Comparison of ENCODE assay signal across 25 cellular contexts in the genomic region with DNA sequence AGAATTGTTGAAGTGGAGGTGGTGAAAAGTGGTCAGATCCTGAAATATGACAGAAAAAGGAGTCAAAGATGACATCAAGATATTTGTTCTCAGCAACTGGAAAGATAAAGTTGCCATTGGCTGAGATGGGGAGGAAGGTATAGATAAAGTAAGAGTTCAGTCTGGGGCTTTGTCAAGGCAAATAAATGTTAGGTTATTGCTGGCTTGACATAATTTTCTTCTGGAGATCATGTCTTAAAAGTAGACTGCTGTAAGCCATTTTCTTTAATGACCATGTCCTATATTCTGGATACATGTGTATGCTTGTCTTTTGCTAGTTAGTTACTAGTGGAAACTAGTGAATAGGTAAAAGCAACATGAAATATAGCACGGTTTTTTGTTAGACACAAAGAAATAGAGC. TPM values are rescaled to one million over a fixed set of nuclear protein-coding genes. Genes with fewer than 3 reads are reported as not detected.
DNase-seq lines count a peak whose midpoint lies in the region; ATAC-seq, FAIRE-seq and TF ChIP-seq lines count a peak whose summit lies in the region.
"Had no signal": no experiment of that assay in that cellular context is flagged by ENCODE, and none has a peak within 500 bp of the region (broad histone marks: within the 10 kb centered on the region; RNA-seq: fewer than 3 reads in every experiment).

No MANE protein-coding gene starts in this region.

- H3K27me3 ChIP-seq in HepG2 (ENCODE audit: control insufficient read depth in 1 of 2, insufficient read depth in 2 of 2, low read length in 2 of 2) (no peaks in the 10 kb centered on the region), right lobe of liver (no peaks in the 10 kb centered on the region), K562 (ENCODE audit: control insufficient read depth in 2 of 2, insufficient read depth in 2 of 2, low read length in 2 of 2) (no peaks in the 10 kb centered on the region), psoas muscle (ENCODE audit: insufficient read depth in 3 of 3, low read length in 2 of 3) (no peaks in the 10 kb centered on the region)

- TF ChIP-seq CTCF in HepG2 (CRISPR knock-in tag; IDR thresholded peaks at IDR 0.05) (no peak), right lobe of liver (IDR thresholded peaks at IDR 0.05) (no peak), K562 (IDR thresholded peaks at IDR 0.05 in 2 of 3, conservative IDR thresholded peaks at IDR 0.05 in 1 of 3; ENCODE audit: insufficient read depth in 2 of 3, low read depth in 1 of 3, low read length in 3 of 3) (no peak), psoas muscle (IDR thresholded peaks at IDR 0.05) (no peak), natural killer cell (IDR thresholded peaks at IDR 0.05) (no peak)

- H3K4me3 Mint-ChIP-seq in natural killer cell = no peak overlapping the region
- H3K4me3 Mint-ChIP-seq: B cell had no signal

- DNase-seq in HepG2 (ENCODE audit: low spot score) = no peak
- DNase-seq in right lobe of liver = no peak
- no peak for DNase-seq in K562 (ENCODE audit: extremely low read depth in 1 of 4, low spot score in 3 of 4)
- no peak for DNase-seq in psoas muscle
- DNase-seq in stimulated activated CD4-positive, alpha-beta T cell treated with anti-CD3 and anti-CD28 coated beads, Interleukin-2, amount 100 ng/mL, for 48 hours = no peak
- DNase-seq in natural killer cell = no peak
- DNase-seq: COR-L47; DND-41; KBM-7; NCI-H1092 treated with DMSO at 0.1 percent for 48 hours; NCI-H1436 treated with DMSO at 0.1 percent for 48 hours; NCI-H2029; NCI-H226; NCI-H524; NCI-H774; NK-92 treated with Interleukin-12 subunit alpha and Interleukin-12 subunit beta, amount 100 ng/mL, for 24 hours; SIG-M5; SK-N-SH had no signal

- H3K27ac Mint-ChIP-seq in natural killer cell = no peak overlapping the region
- H3K27ac Mint-ChIP-seq: B cell had no signal

- no peaks in the 10 kb centered on the region for H3K36me3 Mint-ChIP-seq in natural killer cell

- H4K20me1 ChIP-seq in HepG2 (ENCODE audit: insufficient read depth, low read length) (no peaks in the 10 kb centered on the region), K562 (replicated peaks; ENCODE audit: control insufficient read depth, insufficient read depth, low read length) (no peaks in the 10 kb centered on the region)

- TF ChIP-seq RAD21 in HepG2 (CRISPR knock-in tag; IDR thresholded peaks at IDR 0.05) (no peak), K562 (CRISPR knock-in tag; conservative IDR thresholded peaks at IDR 0.05 in 1 of 2, IDR thresholded peaks at IDR 0.05 in 1 of 2) (no peak)

- H3K4me3 ChIP-seq in HepG2 (replicated peaks in 1 of 3; ENCODE audit: insufficient read depth in 1 of 3, low read depth in 2 of 3, low read length in 3 of 3) (no peak overlapping the region), right lobe of liver (no peak overlapping the region), K562 (no peak overlapping the region), psoas muscle (peak overlapping the region; percentile 20)

- CTCF ChIA-PET in HepG2 (lab: Yijun Ruan, JAX; ENCODE audit: low intra/inter-chr PET ratio, low total read pairs) (no interaction called here), K562 (lab: Yijun Ruan, JAX; ENCODE audit: low intra/inter-chr PET ratio) (no interaction called here)

- H3K36me3 ChIP-seq in HepG2 (replicated peaks in 1 of 2; ENCODE audit: control insufficient read depth in 1 of 2, insufficient read depth in 2 of 2, low read length in 2 of 2) = peaks cover 5 to 25% of the 10 kb centered on the region in 2 experiments
- peaks cover 0 to 4% (median 2%) of the 10 kb centered on the region in 4 donors for H3K36me3 ChIP-seq in right lobe of liver
- peaks cover 11% of the 10 kb centered on the region for H3K36me3 ChIP-seq in K562 (ENCODE audit: control insufficient read depth, insufficient read depth, low read length)
- H3K36me3 ChIP-seq in psoas muscle (ENCODE audit: insufficient read depth in 1 of 2, low read depth in 1 of 2) = peaks cover 4 to 63% of the 10 kb centered on the region in 2 donors

- H3K4me1 ChIP-seq in HepG2 (ENCODE audit: insufficient read depth, low read length) (peaks cover 11% of the 10 kb centered on the region), right lobe of liver (no peaks in the 10 kb centered on the region), K562 (replicated peaks in 1 of 2; ENCODE audit: control insufficient read depth in 2 of 2, insufficient read depth in 2 of 2, low read length in 2 of 2) (no peaks in the 10 kb centered on the region; a peak in 1 of 5 replicates), psoas muscle (peaks cover 58% of the 10 kb centered on the region)

- H3K27me3 Mint-ChIP-seq in natural killer cell (ENCODE audit: low read depth in 2 of 2) = no peaks in the 10 kb centered on the region
- H3K27me3 Mint-ChIP-seq: B cell had no signal

- intact Hi-C loops in HepG2 (cut with micrococcal nuclease; ENCODE audit: unreplicated experiment) = loop anchor here (10.0 kb wide), 1 partner anchor 237 kb away; no protein-coding TSS in a partner anchor
- intact Hi-C loops in right lobe of liver (cut with DNase I) = no loop called here
- intact Hi-C loops in K562 (cut with micrococcal nuclease) = no loop called here
- intact Hi-C loops in psoas muscle (cut with DNase I) = loop anchor here (10.0 kb wide), 2 partner anchors 67 to 233 kb away; no protein-coding TSS in a partner anchor
- intact Hi-C loops in natural killer cell (cut with micrococcal nuclease) = no loop called here

- POLR2A ChIA-PET in HepG2 (lab: Yijun Ruan, JAX) = no interaction called here
- POLR2A ChIA-PET in K562 (lab: Yijun Ruan, JAX) = no interaction called here

- H2AFZ ChIP-seq in HepG2 (ENCODE audit: low read length) (no peak overlapping the region), K562 (ENCODE audit: low read depth, low read length) (no peak overlapping the region)

- FAIRE-seq in HepG2 (lab: Jason Lieb, UNC) (no peak), K562 (lab: Jason Lieb, UNC) (no peak)
- FAIRE-seq: A204.1, GM12892, GM18507 had no signal

- in situ Hi-C loops in HepG2 (cut with HindIII; ENCODE audit: extremely low pct_ligation_motif_present, low pct_unique_long_range_greater_than_20kb) = loop anchor here (10.0 kb wide), 1 partner anchor 173 kb away; no protein-coding TSS in a partner anchor
- in situ Hi-C loops in K562 (cut with MboI) = no loop called here

- TF ChIP-seq EP300 in HepG2 (IDR thresholded peaks at IDR 0.05; ENCODE audit: low read depth in 2 of 2, low read length in 2 of 2) (no peak), HepG2 (CRISPR knock-in tag; IDR thresholded peaks at IDR 0.05; ENCODE audit: borderline replicate concordance) (no peak), K562 (IDR thresholded peaks at IDR 0.05; ENCODE audit: low read length) (no peak)

- no peaks in the 10 kb centered on the region for H3K9me3 ChIP-seq in HepG2 (ENCODE audit: low read length)
- H3K9me3 ChIP-seq in right lobe of liver = no peaks in the 10 kb centered on the region
- no peaks in the 10 kb centered on the region for H3K9me3 ChIP-seq in K562 (replicated peaks; ENCODE audit: control insufficient read depth, insufficient read depth, low read depth, low read length)
- no peaks in the 10 kb centered on the region for H3K9me3 ChIP-seq in psoas muscle
- H3K9me3 ChIP-seq: SK-N-SH had no signal

- BruUV-seq in HepG2 (replicated peaks; lab: Mats Ljungman, UMichigan) (no TSS peak), K562 (replicated peaks; lab: Mats Ljungman, UMichigan) (no TSS peak)

- no peaks in the 10 kb centered on the region for H3K9me3 Mint-ChIP-seq in natural killer cell

- ATAC-seq in HepG2 (no peak), right lobe of liver (no peak), K562 (no peak), psoas muscle (no peak), GM21423 (IDR thresholded peaks at IDR 0.05; ENCODE audit: unreplicated experiment) (no peak), HG03439 (IDR thresholded peaks at IDR 0.05; ENCODE audit: unreplicated experiment) (no peak), natural killer cell (no peak)
- ATAC-seq: Panc1 had no signal

- H3K27ac ChIP-seq in HepG2 (ENCODE audit: extremely low read length, insufficient read depth, low read length) (no peak overlapping the region), right lobe of liver (no peak overlapping the region), K562 (ENCODE audit: extremely low read depth, low read depth, low read length) (no peak overlapping the region), psoas muscle (peak overlapping the region; percentile 37)

- peaks cover 4% of the 10 kb centered on the region in 2 donors for H3K4me1 Mint-ChIP-seq in natural killer cell

- H3K4me2 ChIP-seq in HepG2 (ENCODE audit: low read depth, low read length) (no peak overlapping the region), K562 (ENCODE audit: insufficient read depth, low read length) (no peak overlapping the region)
- H3K4me2 ChIP-seq: SK-N-SH had no signal

- no peaks in the 10 kb centered on the region for H3K9me1 ChIP-seq in K562 (ENCODE audit: control insufficient read depth, insufficient read depth, low read length)

- H3K9ac ChIP-seq in HepG2 (ENCODE audit: insufficient read depth, low read depth, low read length) (no peak overlapping the region), K562 (ENCODE audit: insufficient read depth in 1 of 2, low read depth in 2 of 2, low read length in 2 of 2) (no peak overlapping the region)
- H3K9ac ChIP-seq: SK-N-SH had no signal

- peaks cover 31% of the 10 kb centered on the region for H3K79me2 ChIP-seq in HepG2 (ENCODE audit: insufficient read depth, low read length)
- H3K79me2 ChIP-seq in K562 (ENCODE audit: control insufficient read depth, insufficient read depth, low read length) = peaks cover 20% of the 10 kb centered on the region

- 93% methylated on average over 1 of the region's 1 CpG for WGBS in HepG2 (ENCODE audit: low lambda C conversion rate)
- WGBS in right lobe of liver (ENCODE audit: insufficient coverage, low coverage, low lambda C conversion rate, missing lambda C conversion rate) = 88% methylated on average over 1 of the region's 1 CpG
- 70% methylated on average over 1 of the region's 1 CpG for WGBS in K562 (ENCODE audit: insufficient coverage, low coverage, missing lambda C conversion rate)
- 85 to 92% (median 90%) methylated on average over 1 of the region's 1 CpG for WGBS in psoas muscle, 3 donors

- no peak for TF ChIP-seq POLR2A in HepG2 (IDR thresholded peaks at IDR 0.05; ENCODE audit: insufficient read depth in 1 of 2, low read depth in 2 of 2, low read length in 2 of 2)
- no peak for TF ChIP-seq POLR2A in right lobe of liver (IDR thresholded peaks at IDR 0.05)
- no peak for TF ChIP-seq POLR2A in K562 (conservative IDR thresholded peaks at IDR 0.05)

RNA-seq across cellular contexts. Expression of a gene that starts 5.6 kb away (rescaled TPM):
- total RNA-seq in HepG2 (2016; rRNA removed; fragmentation: Illumina TruSeq; extraction: Trizol) (8.1 and 11.0 TPM in 2 replicates), right lobe of liver (10 to 100 TPM in 2 of 6 experiments, 1 to 10 TPM in 4; 6.4 to 12.5 (median 8.9) TPM), K562 (2014; rRNA removed) (7.9 and 8.1 TPM in 2 replicates), K562 (2014; rRNA removed; fragmentation: Illumina TruSeq; extraction: Trizol) (8.8 and 10.1 TPM in 2 replicates), K562 (2015; rRNA removed; fragmentation: Illumina TruSeq; extraction: Trizol) (9.3 and 9.6 TPM in 2 replicates), K562 (2021) (7.4 and 9.4 TPM in 2 replicates), psoas muscle (10 to 100 TPM; 43.8 to 89.5 (median 57.3) TPM), natural killer cell (10 to 100 TPM in 1 of 3 donors, 1 to 10 TPM in 2; 8.9 to 10.5 (median 9.3) TPM)
- total RNA-seq in HepG2 (2016; cell fraction: cytosol; rRNA removed; fragmentation: Illumina TruSeq; extraction: Trizol; ENCODE audit: low read depth) = 5.4 TPM in 2 replicates
- total RNA-seq in HepG2 (2016; cell fraction: insoluble cytoplasmic fraction; rRNA removed; fragmentation: Illumina TruSeq; extraction: Trizol) = 8.5 and 11.3 TPM in 2 replicates
- 5.1 and 6.2 TPM in 2 replicates for total RNA-seq in HepG2 (2016; cell fraction: membrane; rRNA removed; fragmentation: Illumina TruSeq; extraction: Trizol)
- 15.7 and 16.5 TPM in 2 replicates for total RNA-seq in HepG2 (2016; cell fraction: nucleus; rRNA removed; fragmentation: Illumina TruSeq; extraction: Trizol)
- polyA plus RNA-seq in HepG2 (2011; rRNA removed) (5.0 and 5.3 TPM in 2 replicates), K562 (2011; rRNA removed) (7.4 and 9.1 TPM in 2 replicates), K562 (2014; fragmentation: Illumina TruSeq; extraction: Trizol) (6.4 and 8.3 TPM in 2 replicates), K562 (2014; fragmentation: Nextera tagmentation; extraction: Ambion mirVana) (1 to 10 TPM; 2.9 TPM), K562 (2014; rRNA removed) (5.3 and 7.6 TPM in 2 replicates), psoas muscle (10 to 100 TPM in 2 of 3 donors, 1 to 10 TPM in 1; 6.0 to 54.5 (median 18.5) TPM)
- 1.6 and 3.2 TPM in 2 replicates for polyA plus RNA-seq in HepG2 (2011; cell fraction: cytosol; rRNA removed)
- polyA plus RNA-seq in HepG2 (2011; cell fraction: nucleus; rRNA removed) = 5.7 and 7.2 TPM in 2 replicates
- polyA plus RNA-seq in HepG2 (2012) = 7.1 and 8.2 TPM in 2 replicates
- polyA plus RNA-seq in HepG2 (2016; cell fraction: cytosol; fragmentation: Illumina TruSeq; extraction: Trizol; ENCODE audit: low read depth) = 0.27 and 0.62 TPM in 2 replicates
- 6.9 and 7.3 TPM in 2 replicates for polyA plus RNA-seq in HepG2 (2016; cell fraction: insoluble cytoplasmic fraction; fragmentation: Illumina TruSeq; extraction: Trizol; ENCODE audit: low read depth)
- 0.99 and 1.7 TPM in 2 replicates for polyA plus RNA-seq in HepG2 (2016; cell fraction: membrane; fragmentation: Illumina TruSeq; extraction: Trizol; ENCODE audit: low read depth)
- polyA plus RNA-seq in HepG2 (2016; cell fraction: nucleus; fragmentation: Illumina TruSeq; extraction: Trizol; ENCODE audit: insufficient read depth, low read depth) = 14.4 and 17.1 TPM in 2 replicates
- polyA minus RNA-seq in HepG2 (2011; rRNA and poly(A)+ RNA removed; ENCODE audit: low replicate concordance) = 5.6 and 6.6 TPM in 2 replicates
- 11.4 and 12.8 TPM in 2 replicates for polyA minus RNA-seq in HepG2 (2011; cell fraction: cytosol; rRNA and poly(A)+ RNA removed)
- polyA minus RNA-seq in HepG2 (2011; cell fraction: nucleus; rRNA and poly(A)+ RNA removed) = 35.3 and 39.8 TPM in 2 replicates
- total RNA-seq in K562 (2011; cell fraction: chromatin; rRNA removed; ENCODE audit: low replicate concordance) = 5.2 and 25.9 TPM in 2 replicates
- 2.8 and 4.7 TPM in 2 replicates for total RNA-seq in K562 (2011; cell fraction: nucleolus; rRNA removed)
- total RNA-seq in K562 (2011; cell fraction: nucleoplasm; rRNA removed) = 9.2 and 25.1 TPM in 2 replicates
- polyA plus RNA-seq in K562 (2011; cell fraction: cytosol; rRNA removed) = 1.2 and 2.9 TPM in 2 replicates
- polyA plus RNA-seq in K562 (2011; cell fraction: nucleus; rRNA removed) = 5.7 and 7.6 TPM in 2 replicates
- 4.8 and 6.3 TPM in 2 replicates for polyA plus RNA-seq in K562 (2012)
- polyA minus RNA-seq in K562 (2011; rRNA and poly(A)+ RNA removed) = 15.8 and 20.2 TPM in 2 replicates
- polyA minus RNA-seq in K562 (2011; cell fraction: cytosol; rRNA and poly(A)+ RNA removed) = 3.1 and 6.7 TPM in 2 replicates
- 9.4 and 15.2 TPM in 2 replicates for polyA minus RNA-seq in K562 (2011; cell fraction: nucleus; rRNA and poly(A)+ RNA removed)

Comparison
In these comparisons a context has a peak if more than half of its experiments do, and no peak if none do; other contexts are left out.
1. intact Hi-C loops: an anchor here in HepG2 (10.0 kb wide) and psoas muscle (10.0 kb wide); none called in right lobe of liver, K562 and natural killer cell.